In the genomic region with DNA sequence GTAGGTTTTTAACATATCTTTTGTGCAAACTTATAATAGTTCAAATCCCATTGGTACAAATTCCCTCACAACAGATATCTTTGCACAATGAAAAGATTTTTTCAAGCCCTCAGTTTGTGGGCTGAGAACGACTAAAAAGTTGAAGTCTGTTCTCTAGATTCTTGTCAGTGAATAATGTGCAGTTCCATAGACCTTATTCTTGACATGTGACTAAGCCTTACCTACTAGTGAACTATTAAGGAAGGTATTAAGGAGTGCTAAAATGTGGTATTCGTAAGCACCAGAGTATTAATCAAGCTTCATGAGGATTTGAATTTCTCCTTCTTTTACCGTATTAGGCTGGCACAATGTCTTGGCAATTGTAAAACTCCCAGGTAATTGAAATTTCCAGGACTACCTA, we compare ENCODE assay signal across 18 cellular contexts.
DNase-seq lines count a peak whose midpoint lies in the region; ATAC-seq, FAIRE-seq and TF ChIP-seq lines count a peak whose summit lies in the region.
"Had no signal": no experiment of that assay in that cellular context is flagged by ENCODE, and none has a peak within 500 bp of the region (broad histone marks: within the 10 kb centered on the region; RNA-seq: fewer than 3 reads in every experiment).

No MANE protein-coding gene starts in this region.

- H3K4me2 ChIP-seq in SK-N-SH: 0 out of 2 replicates have a peak overlapping the region, but pooled peaks have one; percentile 20
- H3K4me2 ChIP-seq in GM12878 (ENCODE audit: control insufficient read depth, insufficient read depth): peak overlapping the region; percentile 34; the same call in 1 of the 2 replicates
- H3K4me2 ChIP-seq in smooth muscle cell: peak overlapping the region; percentile 90

- CTCF ChIA-PET in SK-N-SH (lab: Yijun Ruan, JAX) (interaction anchor here (1.1 to 1.5 kb wide), 2 partner anchors 427 to 429 kb away, joined by 3 read pairs; no protein-coding TSS in a partner anchor), GM12878 (lab: Yijun Ruan, JAX) (interaction anchor here (0.7 to 4.6 kb wide), 3 partner anchors 121 to 428 kb away, joined by 3 to 63 read pairs (median 10); no protein-coding TSS in a partner anchor)

- H4K20me1 ChIP-seq in SK-N-SH (ENCODE audit: insufficient read depth) (no peaks in the 10 kb centered on the region), GM12878 (ENCODE audit: control insufficient read depth, insufficient read depth) (no peaks in the 10 kb centered on the region), smooth muscle cell (ENCODE audit: low read depth) (no peaks in the 10 kb centered on the region)

- RAD21 ChIA-PET in GM12878 (lab: Charles Lee; ENCODE audit: unreplicated experiment): interaction anchor here (4.1 kb wide), 1 partner anchor 427 kb away, joined by 19 read pairs; no protein-coding TSS in a partner anchor

- whole genome bisulfite sequencing in SK-N-SH (ENCODE audit: low lambda C conversion rate): 30% methylated on average over 3 of the region's 3 CpGs
- WGBS in GM12878 (ENCODE audit: insufficient coverage, insufficient replicate concordance, low lambda C conversion rate, missing lambda C conversion rate): 0% methylated on average over 3 of the region's 3 CpGs
- WGBS in smooth muscle cell (ENCODE audit: low lambda C conversion rate): 41% methylated on average over 3 of the region's 3 CpGs

- no peak for TF ChIP-seq POLR2A in GM12878 (IDR thresholded peaks at IDR 0.05; ENCODE audit: low read depth, low read length)

- in situ Hi-C loops in GM12878 (cut with MboI): no loop called here
- in situ Hi-C loops in KBM-7 (cut with MboI; ENCODE audit: low pct_unique_long_range_greater_than_20kb, low sequenced_read_pairs): no loop called here

- DNase-seq in SK-N-SH: no peak
- DNase-seq in GM12878 (ENCODE audit: low read depth, low spot score): no peak
- no peak for DNase-seq in smooth muscle cell (lab: John Stamatoyannopoulos, UW; ENCODE audit: unreplicated experiment)
- DNase-seq in epidermal melanocyte (ENCODE audit: insufficient read length, low spot score): no peak
- DNase-seq in urothelium cell line (ENCODE audit: low spot score): no peak
- no peak for DNase-seq in KBM-7
- DNase-seq: amniotic stem cell; Caco-2; left ventricle myocardium inferior; naive thymus-derived CD8-positive, alpha-beta T cell; right cardiac atrium; stimulated activated CD4-positive, alpha-beta T cell treated with anti-CD3 and anti-CD28 coated beads, Interleukin-4, amount 100 ng/mL, for 4 hours; stimulated activated naive CD4-positive, alpha-beta T cell; SW 1271 had no signal

- SMC1A ChIA-PET in GM12878 (lab: Charles Lee; ENCODE audit: uncharacterized antibody, unreplicated experiment): interaction anchor here (0.7 kb wide), 1 partner anchor 37 kb away, joined by 4 read pairs; no protein-coding TSS in a partner anchor

- H3K27me3 ChIP-seq in SK-N-SH (ENCODE audit: insufficient read depth) (no peaks in the 10 kb centered on the region), GM12878 (replicated peaks in 1 of 2; ENCODE audit: control insufficient read depth in 2 of 2, insufficient read depth in 2 of 2, low read length in 1 of 2) (peaks cover 0 to 7% of the 10 kb centered on the region in 2 experiments; a peak in 2 of 4 replicates), smooth muscle cell (ENCODE audit: low read depth) (no peaks in the 10 kb centered on the region)

- TF ChIP-seq EP300 in SK-N-SH (IDR thresholded peaks at IDR 0.05; ENCODE audit: borderline replicate concordance in 1 of 2, low read depth in 1 of 2, low read length in 1 of 2) (no peak), GM12878 (IDR thresholded peaks at IDR 0.05; ENCODE audit: borderline replicate concordance in 1 of 2, control insufficient read depth in 1 of 2, low read depth in 2 of 2, low read length in 2 of 2) (no peak)

- H3K4me1 ChIP-seq in SK-N-SH (ENCODE audit: control insufficient read depth in 1 of 2, insufficient read depth in 2 of 2, low read depth in 1 of 2, low read length in 1 of 2) (peaks cover 2 to 7% of the 10 kb centered on the region in 2 experiments; a peak in 2 of 4 replicates), GM12878 (ENCODE audit: control insufficient read depth, insufficient read depth, low read length) (peaks cover 19% of the 10 kb centered on the region), smooth muscle cell (ENCODE audit: low read depth) (peaks cover 21% of the 10 kb centered on the region)
- H3K4me1 ChIP-seq: left ventricle myocardium inferior had no signal

- H3K9me3 ChIP-seq in SK-N-SH: no peaks in the 10 kb centered on the region
- no peaks in the 10 kb centered on the region for H3K9me3 ChIP-seq in GM12878 (replicated peaks; ENCODE audit: control insufficient read depth, insufficient read depth, low read length)
- no peaks in the 10 kb centered on the region for H3K9me3 ChIP-seq in smooth muscle cell (replicated peaks; ENCODE audit: low read depth)
- H3K9me3 ChIP-seq: Caco-2, left ventricle myocardium inferior had no signal

- ATAC-seq in SK-N-SH treated with all-trans-retinoic acid at 6 μM for 48 hours: no peak
- ATAC-seq in HG03442 (IDR thresholded peaks at IDR 0.05; ENCODE audit: unreplicated experiment): peak; percentile 12
- ATAC-seq in GM12878: peak; percentile 42
- ATAC-seq: right cardiac atrium, WTC11 had no signal

- H2AFZ ChIP-seq in SK-N-SH (ENCODE audit: low read depth) (no peak overlapping the region), GM12878 (ENCODE audit: control insufficient read depth, low read depth, low read length) (no peak overlapping the region), smooth muscle cell (ENCODE audit: low read depth) (no peak overlapping the region)

- POLR2A ChIA-PET in SK-N-SH (lab: Yijun Ruan, JAX): no interaction called here
- POLR2A ChIA-PET in GM12878 (lab: Charles Lee): no interaction called here

- peaks cover 12% of the 10 kb centered on the region for H3F3A ChIP-seq in SK-N-SH (replicated peaks; ENCODE audit: insufficient read depth)
- peaks cover 20% of the 10 kb centered on the region for H3F3A ChIP-seq in smooth muscle cell (ENCODE audit: low read depth)

- intact Hi-C loops in GM12878 (cut with micrococcal nuclease; ENCODE audit: unreplicated experiment): loop anchor here (10.0 kb wide), 1 partner anchor 136 kb away; no protein-coding TSS in a partner anchor

- no peaks in the 10 kb centered on the region for H3K9me2 ChIP-seq in SK-N-SH

- H3K36me3 ChIP-seq in SK-N-SH (replicated peaks in 1 of 2; ENCODE audit: control insufficient read depth in 1 of 2, insufficient read depth in 2 of 2, low read length in 1 of 2) (no peaks in the 10 kb centered on the region), GM12878 (ENCODE audit: control insufficient read depth in 2 of 2, insufficient read depth in 2 of 2, low read length in 1 of 2) (no peaks in the 10 kb centered on the region), smooth muscle cell (ENCODE audit: low read depth) (no peaks in the 10 kb centered on the region)
- H3K36me3 ChIP-seq: left ventricle myocardium inferior had no signal

- FAIRE-seq in GM12878 (lab: Jason Lieb, UNC) (no peak), urothelium cell line (lab: Jason Lieb, UNC) (no peak)
- FAIRE-seq: A204.1 had no signal

- TF ChIP-seq CTCF in SK-N-SH (IDR thresholded peaks at IDR 0.05) (no peak), GM12878 (IDR thresholded peaks at IDR 0.05 in 2 of 3, conservative IDR thresholded peaks at IDR 0.05 in 1 of 3; ENCODE audit: control insufficient read depth in 2 of 3, extremely low read depth in 1 of 3, insufficient read depth in 1 of 3, low read depth in 3 of 3, low read length in 3 of 3) (no peak), smooth muscle cell (IDR thresholded peaks at IDR 0.05; ENCODE audit: borderline replicate concordance, insufficient read depth, poor library complexity, severe bottlenecking) (no peak)

- no peak for TF ChIP-seq RAD21 in SK-N-SH (IDR thresholded peaks at IDR 0.05; ENCODE audit: low read length)
- no peak for TF ChIP-seq RAD21 in GM12878 (IDR thresholded peaks at IDR 0.05; ENCODE audit: insufficient read depth, low read depth, low read length)

- BruUV-seq in GM12878 (replicated peaks; lab: Mats Ljungman, UMichigan): no TSS peak

- H3K9ac ChIP-seq in SK-N-SH (no peak overlapping the region), GM12878 (ENCODE audit: control insufficient read depth, insufficient read depth, low read length) (no peak overlapping the region), smooth muscle cell (ENCODE audit: low read depth) (peak overlapping the region; percentile 79)

- H3K4me3 ChIP-seq in SK-N-SH (ENCODE audit: low read depth in 2 of 2, low read length in 1 of 2) (no peak overlapping the region), GM12878 (no peak overlapping the region), smooth muscle cell (no peak overlapping the region)
- H3K4me3 ChIP-seq: left ventricle myocardium inferior had no signal

- H3K27ac ChIP-seq in SK-N-SH (ENCODE audit: low read depth in 2 of 2, low read length in 1 of 2) (no peak overlapping the region), GM12878 (ENCODE audit: control insufficient read depth, insufficient read depth) (peak overlapping the region; percentile 20; the same call in 1 of the 2 replicates), smooth muscle cell (ENCODE audit: low read depth) (peak overlapping the region; percentile 100)
- H3K27ac ChIP-seq: left ventricle myocardium inferior had no signal

- no peaks in the 10 kb centered on the region for H3K79me2 ChIP-seq in SK-N-SH (ENCODE audit: insufficient read depth)
- no peaks in the 10 kb centered on the region for H3K79me2 ChIP-seq in GM12878 (ENCODE audit: control insufficient read depth, insufficient read depth, low read length)
- peaks cover 23% of the 10 kb centered on the region for H3K79me2 ChIP-seq in smooth muscle cell (ENCODE audit: low read depth)

TF ChIP-seq in SK-N-SH treated with all-trans-retinoic acid at 6 μM for 48 hours, 23 proteins besides CTCF, POLR2A, EP300 and RAD21 (continues in another document):
- no peak for TF ChIP-seq ZNF565 (CRISPR knock-in tag; conservative IDR thresholded peaks at IDR 0.05; ENCODE audit: low read depth)
- no peak for TF ChIP-seq ISL1 (CRISPR knock-in tag; IDR thresholded peaks at IDR 0.05)

TF ChIP-seq in GM12878, 131 proteins besides CTCF, POLR2A, EP300 and RAD21:
- TF ChIP-seq, protein P1, sequence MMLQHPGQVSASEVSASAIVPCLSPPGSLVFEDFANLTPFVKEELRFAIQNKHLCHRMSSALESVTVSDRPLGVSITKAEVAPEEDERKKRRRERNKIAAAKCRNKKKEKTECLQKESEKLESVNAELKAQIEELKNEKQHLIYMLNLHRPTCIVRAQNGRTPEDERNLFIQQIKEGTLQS (IDR thresholded peaks at IDR 0.05; ENCODE audit: borderline replicate concordance, extremely low read depth, low read depth, low read length): no peak
- TF ChIP-seq KAT2A (conservative IDR thresholded peaks at IDR 0.05; ENCODE audit: control insufficient read depth, low read depth, low read length) (no peak), NFIC (IDR thresholded peaks at IDR 0.05; ENCODE audit: low read depth, low read length) (0 out of 2 replicates have a peak, but pooled peaks have one; percentile 20), IKZF1 (conservative IDR thresholded peaks at IDR 0.05) (0 out of 2 replicates have a peak, but pooled peaks have one; percentile 6)

Comparison
In these comparisons a context has a peak if more than half of its experiments do, and no peak if none do; other contexts are left out.
1. H3K27ac ChIP-seq: peak in GM12878 (single experiment) and smooth muscle cell (single experiment); none in SK-N-SH (0 of 2).
2. H3K4me2 ChIP-seq: peak in every context shown above with its lines; median percentile 90 in smooth muscle cell; 34 in GM12878; 20 in SK-N-SH.